Comparison of ENCODE assay signal across 20 cellular contexts in the genomic region with DNA sequence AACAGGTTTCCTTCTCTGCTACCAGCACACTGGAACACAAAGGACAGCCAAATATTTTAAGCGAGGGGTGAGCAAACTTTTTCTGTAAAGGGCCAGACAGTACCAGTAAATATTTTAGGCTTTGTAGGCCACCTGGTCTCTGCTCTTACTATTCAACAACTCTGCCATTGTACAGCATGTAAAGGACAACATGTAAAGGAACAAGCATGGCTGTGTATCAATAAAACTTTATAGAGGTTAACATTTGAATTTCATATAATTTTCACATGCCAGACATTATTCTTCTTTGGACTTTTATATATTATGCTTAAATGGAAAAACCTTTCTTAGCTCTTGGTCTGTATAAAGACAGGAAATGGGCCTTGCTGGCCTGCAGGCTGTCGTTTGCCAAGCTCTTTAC. TPM values are rescaled to one million over a fixed set of nuclear protein-coding genes. Genes with fewer than 3 reads are reported as not detected.
DNase-seq lines count a peak whose midpoint lies in the region; ATAC-seq and TF ChIP-seq lines count a peak whose summit lies in the region.
"Had no signal": no experiment of that assay in that cellular context is flagged by ENCODE, and none has a peak within 500 bp of the region (broad histone marks: within the 10 kb centered on the region; RNA-seq: fewer than 3 reads in every experiment).

No MANE protein-coding gene starts in this region.

- H3K9me3 Mint-ChIP-seq in activated T-helper 2 cell treated with anti-CD3 and anti-CD28 coated beads, Interferon-gamma antibody, Interleukin-2, Interleukin-4, amounts not matched to agents 10 μg/mL and 5 μg/mL and 100 μg/mL, durations not matched to agents 14 hours and 24 hours and 36 hours: no peaks in the 10 kb centered on the region
- H3K9me3 Mint-ChIP-seq in stimulated activated effector memory CD8-positive, alpha-beta T cell treated with anti-CD3 and anti-CD28 coated beads, Interleukin-12 subunit alpha, Interleukin-12 subunit beta, amount 100 ng/mL, for 72 hours: no peaks in the 10 kb centered on the region
- H3K9me3 Mint-ChIP-seq: CD8-positive, alpha-beta memory T cell had no signal

- peaks cover 30% of the 10 kb centered on the region for H3K4me1 Mint-ChIP-seq in activated T-helper 2 cell treated with anti-CD3 and anti-CD28 coated beads, Interferon-gamma antibody, Interleukin-2, Interleukin-4, amounts not matched to agents 10 μg/mL and 5 μg/mL and 100 μg/mL, durations not matched to agents 14 hours and 24 hours and 36 hours (ENCODE audit: low read depth)
- peaks cover 41% of the 10 kb centered on the region for H3K4me1 Mint-ChIP-seq in stimulated activated effector memory CD8-positive, alpha-beta T cell treated with anti-CD3 and anti-CD28 coated beads, Interleukin-12 subunit alpha, Interleukin-12 subunit beta, amount 100 ng/mL, for 72 hours

- H3K27me3 Mint-ChIP-seq in activated T-helper 2 cell treated with anti-CD3 and anti-CD28 coated beads, Interferon-gamma antibody, Interleukin-2, Interleukin-4, amounts not matched to agents 10 μg/mL and 5 μg/mL and 100 μg/mL, durations not matched to agents 14 hours and 24 hours and 36 hours (ENCODE audit: low read depth): no peaks in the 10 kb centered on the region
- H3K27me3 Mint-ChIP-seq: CD8-positive, alpha-beta memory T cell had no signal

- H3K4me1 ChIP-seq in heart right ventricle (peaks cover 11 to 79% (median 57%) of the 10 kb centered on the region in 9 donors), right atrium auricular region (peaks cover 0 to 45% of the 10 kb centered on the region in 2 donors), gastroesophageal sphincter (peaks cover 15 to 95% (median 36%) of the 10 kb centered on the region in 3 donors)

- peak in 4 of 8 donors; percentile 42 to 60 (median 43) for ATAC-seq in heart right ventricle
- no peak for ATAC-seq in gastroesophageal sphincter
- ATAC-seq in stimulated activated effector memory CD8-positive, alpha-beta T cell treated with anti-CD3 and anti-CD28 coated beads, Interleukin-12 subunit alpha, Interleukin-12 subunit beta, amount 100 ng/mL, for 72 hours: no peak
- ATAC-seq in HG02759 (IDR thresholded peaks at IDR 0.05; ENCODE audit: unreplicated experiment): no peak
- ATAC-seq: HepG2, PC-3 had no signal

- intact Hi-C loops in heart right ventricle (cut with DNase I): no loop called here
- intact Hi-C loops in activated T-helper 2 cell treated with anti-CD3 and anti-CD28 coated beads, Interferon-gamma antibody, Interleukin-2, Interleukin-4, amounts not matched to agents 10 μg/mL and 5 μg/mL and 100 μg/mL, durations not matched to agents 14 hours and 24 hours and 36 hours (cut with micrococcal nuclease): no loop called here

- no peaks in the 10 kb centered on the region for H3K9me3 ChIP-seq in heart right ventricle
- H3K9me3 ChIP-seq in right atrium auricular region: no peaks in the 10 kb centered on the region
- no peaks in the 10 kb centered on the region for H3K9me3 ChIP-seq in gastroesophageal sphincter
- H3K9me3 ChIP-seq: BLaER1 treated with 17β-estradiol and CSF1 and Interleukin-3, amounts not matched to agents 10 nM and 100 nM had no signal

- no peak for TF ChIP-seq EP300 in gastroesophageal sphincter (IDR thresholded peaks at IDR 0.05)

- DNase-seq in heart right ventricle (no peak), right atrium auricular region (ENCODE audit: low spot score) (no peak), DMS53 treated with DMSO at 0.1 percent for 48 hours (lab: John Stamatoyannopoulos, UW; ENCODE audit: unreplicated experiment) (no peak), NCI-H2029 treated with DMSO at 0.1 percent for 48 hours (lab: John Stamatoyannopoulos, UW) (no peak)
- DNase-seq in activated T-helper 2 cell treated with anti-CD3 and anti-CD28 coated beads, Interferon-gamma antibody, Interleukin-2, Interleukin-4, amounts not matched to agents 10 μg/mL and 5 μg/mL and 100 μg/mL, durations not matched to agents 14 hours and 24 hours and 36 hours (ENCODE audit: low spot score): no peak
- no peak for DNase-seq in stimulated activated effector memory CD8-positive, alpha-beta T cell treated with anti-CD3 and anti-CD28 coated beads, Interleukin-12 subunit alpha, Interleukin-12 subunit beta, amount 100 ng/mL, for 72 hours (ENCODE audit: low spot score in 2 of 2)
- DNase-seq: CD8-positive, alpha-beta memory T cell; GF-D8; GOT3; NCI-H1048; NCI-H1436 treated with DMSO at 0.1 percent for 48 hours; NCI-H510A treated with DMSO at 0.1 percent for 48 hours; NCI-H82; PC-3 had no signal

- WGBS in heart right ventricle, 2 donors: 44 to 52% methylated on average over 2 of the region's 2 CpGs
- WGBS in gastroesophageal sphincter (ENCODE audit: low coverage in 1 of 2), 2 donors: 53 to 63% methylated on average over 2 of the region's 2 CpGs

- H3K27ac ChIP-seq in heart right ventricle: peak overlapping the region in 7 of 10 donors; percentile 21 to 68 (median 36)
- H3K27ac ChIP-seq in right atrium auricular region: no peak overlapping the region
- H3K27ac ChIP-seq in gastroesophageal sphincter: peak overlapping the region in 3 of 4 donors; percentile 39 to 48 (median 42)
- H3K27ac ChIP-seq: BLaER1 treated with 17β-estradiol and CSF1 and Interleukin-3, amounts not matched to agents 10 nM and 100 nM; KMS-11 had no signal

- H3K27me3 ChIP-seq in heart right ventricle (no peaks in the 10 kb centered on the region), right atrium auricular region (no peaks in the 10 kb centered on the region), gastroesophageal sphincter (no peaks in the 10 kb centered on the region)
- H3K27me3 ChIP-seq: BLaER1 treated with 17β-estradiol and CSF1 and Interleukin-3, amounts not matched to agents 10 nM and 100 nM had no signal

- H3K36me3 Mint-ChIP-seq in activated T-helper 2 cell treated with anti-CD3 and anti-CD28 coated beads, Interferon-gamma antibody, Interleukin-2, Interleukin-4, amounts not matched to agents 10 μg/mL and 5 μg/mL and 100 μg/mL, durations not matched to agents 14 hours and 24 hours and 36 hours (ENCODE audit: low read depth): peaks cover 49% of the 10 kb centered on the region
- H3K36me3 Mint-ChIP-seq in stimulated activated effector memory CD8-positive, alpha-beta T cell treated with anti-CD3 and anti-CD28 coated beads, Interleukin-12 subunit alpha, Interleukin-12 subunit beta, amount 100 ng/mL, for 72 hours: peaks cover 70% of the 10 kb centered on the region

- H3K4me3 ChIP-seq in heart right ventricle: no peak overlapping the region
- no peak overlapping the region for H3K4me3 ChIP-seq in right atrium auricular region
- H3K4me3 ChIP-seq in gastroesophageal sphincter: no peak overlapping the region
- H3K4me3 ChIP-seq: BLaER1 treated with 17β-estradiol and CSF1 and Interleukin-3, amounts not matched to agents 10 nM and 100 nM had no signal

- TF ChIP-seq POLR2A in gastroesophageal sphincter (IDR thresholded peaks at IDR 0.05): no peak

- H3K4me3 Mint-ChIP-seq in activated T-helper 2 cell treated with anti-CD3 and anti-CD28 coated beads, Interferon-gamma antibody, Interleukin-2, Interleukin-4, amounts not matched to agents 10 μg/mL and 5 μg/mL and 100 μg/mL, durations not matched to agents 14 hours and 24 hours and 36 hours (ENCODE audit: low read depth): no peak overlapping the region
- no peak overlapping the region for H3K4me3 Mint-ChIP-seq in stimulated activated effector memory CD8-positive, alpha-beta T cell treated with anti-CD3 and anti-CD28 coated beads, Interleukin-12 subunit alpha, Interleukin-12 subunit beta, amount 100 ng/mL, for 72 hours
- H3K4me3 Mint-ChIP-seq: CD8-positive, alpha-beta memory T cell had no signal

- peak overlapping the region; percentile 11 for H3K27ac Mint-ChIP-seq in activated T-helper 2 cell treated with anti-CD3 and anti-CD28 coated beads, Interferon-gamma antibody, Interleukin-2, Interleukin-4, amounts not matched to agents 10 μg/mL and 5 μg/mL and 100 μg/mL, durations not matched to agents 14 hours and 24 hours and 36 hours
- H3K27ac Mint-ChIP-seq in stimulated activated effector memory CD8-positive, alpha-beta T cell treated with anti-CD3 and anti-CD28 coated beads, Interleukin-12 subunit alpha, Interleukin-12 subunit beta, amount 100 ng/mL, for 72 hours: peak overlapping the region; percentile 43

- TF ChIP-seq CTCF in heart right ventricle (IDR thresholded peaks at IDR 0.05): no peak
- no peak for TF ChIP-seq CTCF in right atrium auricular region (IDR thresholded peaks at IDR 0.05)
- no peak for TF ChIP-seq CTCF in gastroesophageal sphincter (IDR thresholded peaks at IDR 0.05)

- H3K36me3 ChIP-seq in heart right ventricle: peaks cover 0 to 60% (median 7%) of the 10 kb centered on the region in 9 donors
- H3K36me3 ChIP-seq in right atrium auricular region: peaks cover 62% of the 10 kb centered on the region
- H3K36me3 ChIP-seq in gastroesophageal sphincter: peaks cover 0 to 44% of the 10 kb centered on the region in 2 donors

RNA-seq across cellular contexts. Expression of gene RHEB, which starts 30.2 kb away (rescaled TPM):
- total RNA-seq in heart right ventricle (100 to 1,000 TPM in 8 of 10 donors, 10 to 100 TPM in 2; 87.0 to 166 (median 104) TPM), right atrium auricular region (100 to 1,000 TPM in 1 of 2 donors, 10 to 100 TPM in 1; 77.9 to 128 TPM), gastroesophageal sphincter (100 to 1,000 TPM; 107 to 229 (median 155) TPM)
- polyA plus RNA-seq in heart right ventricle: 100 to 1,000 TPM in 1 of 2 donors, 10 to 100 TPM in 1; 56.0 to 174 TPM
- total RNA-seq in activated T-helper 2 cell treated with anti-CD3 and anti-CD28 coated beads, Interferon-gamma antibody, Interleukin-2, Interleukin-4, amounts not matched to agents 10 μg/mL and 5 μg/mL and 100 μg/mL, durations not matched to agents 14 hours and 24 hours and 36 hours: 52.8 and 60.5 TPM in 2 replicates

RNA-seq across cellular contexts. Expression of gene CRYGN, which starts 49.6 kb away (rescaled TPM):
- total RNA-seq in heart right ventricle: under 1 TPM in 2 of 10 donors, not detected in 8; 0.15 to 0.72 TPM
- polyA plus RNA-seq in heart right ventricle: under 1 TPM; 0.07 to 0.29 TPM
- under 1 TPM in 1 of 2 donors, not detected in 1; 0.90 TPM for total RNA-seq in right atrium auricular region
- total RNA-seq in activated T-helper 2 cell treated with anti-CD3 and anti-CD28 coated beads, Interferon-gamma antibody, Interleukin-2, Interleukin-4, amounts not matched to agents 10 μg/mL and 5 μg/mL and 100 μg/mL, durations not matched to agents 14 hours and 24 hours and 36 hours: not detected in 2 replicates
- 1 to 10 TPM in 1 of 4 donors, under 1 TPM in 1, not detected in 2; 0.27 to 4.4 TPM for total RNA-seq in gastroesophageal sphincter
- total RNA-seq: CD8-positive, alpha-beta memory T cell; HepG2; M059J had no signal

Comparison
In these comparisons a context has a peak if more than half of its experiments do, and no peak if none do; other contexts are left out.
1. H3K27ac ChIP-seq: peak in heart right ventricle (7 of 10) and gastroesophageal sphincter (3 of 4); none in right atrium auricular region (0 of 2).